ENCODE assay signal across 23 cellular contexts in genomic region chr11:111696556-111696955, GRCh38.
DNase-seq lines count a peak whose midpoint lies in the region; ATAC-seq and TF ChIP-seq lines count a peak whose summit lies in the region.
"Had no signal": no experiment of that assay in that cellular context is flagged by ENCODE, and none has a peak within 500 bp of the region (broad histone marks: within the 10 kb centered on the region; RNA-seq: fewer than 3 reads in every experiment).

No MANE protein-coding gene starts in this region.

- peak overlapping the region; percentile 7 to 78 (median 67) for H3K27ac Mint-ChIP-seq in nephron
- H3K27ac Mint-ChIP-seq: activated naive CD4-positive, alpha-beta T cell treated with anti-CD3 and anti-CD28 coated beads, Interleukin-2, amount 50 U/mL, for 24 hours; neural progenitor cell; T-helper 17 cell had no signal

- ATAC-seq in GM19452 (IDR thresholded peaks at IDR 0.05; ENCODE audit: unreplicated experiment), result no peak
- ATAC-seq: effector memory CD8-positive, alpha-beta T cell; Panc1; T-helper 17 cell had no signal

- no peaks in the 10 kb centered on the region for H3K27me3 Mint-ChIP-seq in nephron (ENCODE audit: low read depth)
- H3K27me3 Mint-ChIP-seq: activated naive CD4-positive, alpha-beta T cell treated with anti-CD3 and anti-CD28 coated beads, Interleukin-2, amount 50 U/mL, for 24 hours; effector memory CD8-positive, alpha-beta T cell; T-helper 17 cell had no signal

- H3K4me3 Mint-ChIP-seq in nephron, result no peak overlapping the region
- H3K4me3 Mint-ChIP-seq: activated naive CD4-positive, alpha-beta T cell treated with anti-CD3 and anti-CD28 coated beads, Interleukin-2, amount 50 U/mL, for 24 hours; effector memory CD8-positive, alpha-beta T cell; neural progenitor cell; T-helper 17 cell had no signal

- H3K36me3 Mint-ChIP-seq in nephron (ENCODE audit: low read depth), result peaks cover 4% of the 10 kb centered on the region
- H3K36me3 Mint-ChIP-seq: neural progenitor cell had no signal

- H3K9me3 Mint-ChIP-seq in nephron, result no peaks in the 10 kb centered on the region
- H3K9me3 Mint-ChIP-seq: activated naive CD4-positive, alpha-beta T cell treated with anti-CD3 and anti-CD28 coated beads, Interleukin-2, amount 50 U/mL, for 24 hours; effector memory CD8-positive, alpha-beta T cell; neural progenitor cell had no signal

- TF ChIP-seq CTCF in AG09309 (IDR thresholded peaks at IDR 0.05; ENCODE audit: control insufficient read depth, insufficient read depth, low read depth, low read length, missing control alignments), result no peak
- no peak for TF ChIP-seq CTCF in cardiac fibroblast (IDR thresholded peaks at IDR 0.05; ENCODE audit: low read depth, low read length)
- no peak for TF ChIP-seq CTCF in nephron (IDR thresholded peaks at IDR 0.05; ENCODE audit: unreplicated experiment in 3 of 3)

- H3K4me1 Mint-ChIP-seq in nephron, result peaks cover 50% of the 10 kb centered on the region

- H3K4me3 ChIP-seq in AG09309 (ENCODE audit: control insufficient read depth, low read depth, low read length) (no peak overlapping the region), cardiac fibroblast (replicated peaks in 1 of 2; ENCODE audit: low read depth in 2 of 2, low read length in 2 of 2) (no peak overlapping the region)
- H3K4me3 ChIP-seq: neural progenitor cell, SJSA1, tibial artery had no signal

- peak; percentile 29 for DNase-seq in AG09309 (ENCODE audit: low read depth)
- peak; percentile 5 for DNase-seq in HT1080 (ENCODE audit: low read depth)
- peak; percentile 20 to 87 for DNase-seq in cardiac fibroblast (ENCODE audit: low read depth in 2 of 2)
- no peak for DNase-seq in NCI-H524 (lab: John Stamatoyannopoulos, UW)
- no peak for DNase-seq in NCI-H2029 treated with DMSO at 0.1 percent for 48 hours (lab: John Stamatoyannopoulos, UW)
- no peak for DNase-seq in activated CD8-positive, alpha-beta memory T cell treated with anti-CD3 and anti-CD28 coated beads, Interleukin-2, amount 50 U/mL, for 48 hours
- DNase-seq: ACHN; activated CD4-positive, alpha-beta T cell treated with anti-CD3 and anti-CD28 coated beads, Interleukin-2, amount 50 U/mL, for 48 hours; activated T-cell treated with anti-CD3 and anti-CD28 coated beads, Interleukin-2, amount 50 U/mL, for 1 hour; caudate nucleus; effector memory CD8-positive, alpha-beta T cell; hypothalamus; NCI-H1436; NCI-H2171 treated with DMSO at 0.1 percent for 48 hours; NCI-H748 treated with DMSO at 0.1 percent for 48 hours; T-helper 17 cell; tibial artery had no signal

Comparison
In these comparisons a context has a peak if more than half of its experiments do, and no peak if none do; other contexts are left out.
1. DNase-seq: peak in AG09309 (single experiment), HT1080 (single experiment) and cardiac fibroblast (2 of 2); none in NCI-H524 (0 of 2), NCI-H2029 treated with DMSO at 0.1 percent for 48 hours (single experiment) and activated CD8-positive, alpha-beta memory T cell treated with anti-CD3 and anti-CD28 coated beads, Interleukin-2, amount 50 U/mL, for 48 hours (single experiment).